1 cellular context compared by ENCODE assay signal in the genomic region with DNA sequence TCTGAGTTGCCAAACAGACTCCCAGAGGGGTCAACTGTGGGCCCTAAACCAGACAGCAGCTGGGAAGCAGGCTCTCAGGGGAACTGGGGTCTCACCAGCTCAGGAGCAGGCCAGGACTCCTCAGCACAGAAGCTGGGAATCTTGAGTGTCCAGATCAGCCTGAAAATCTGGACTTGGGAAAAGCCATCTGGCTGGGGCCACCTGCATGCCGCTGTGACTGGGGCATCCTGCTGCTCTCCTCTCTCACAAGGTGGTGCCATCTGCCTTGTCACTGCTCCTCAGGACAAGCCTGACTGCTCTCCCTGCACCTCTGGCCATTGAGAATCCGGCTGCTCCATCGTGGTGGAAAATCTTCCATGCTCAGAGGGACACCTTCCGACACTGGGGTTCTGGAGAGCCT.
TF ChIP-seq lines count a peak whose summit lies in the region.

No MANE protein-coding gene starts in this region.

TF ChIP-seq in GM23338, 12 proteins besides CTCF, POLR2A, EP300 and RAD21 (continued from another document):
- TF ChIP-seq, protein P1, sequence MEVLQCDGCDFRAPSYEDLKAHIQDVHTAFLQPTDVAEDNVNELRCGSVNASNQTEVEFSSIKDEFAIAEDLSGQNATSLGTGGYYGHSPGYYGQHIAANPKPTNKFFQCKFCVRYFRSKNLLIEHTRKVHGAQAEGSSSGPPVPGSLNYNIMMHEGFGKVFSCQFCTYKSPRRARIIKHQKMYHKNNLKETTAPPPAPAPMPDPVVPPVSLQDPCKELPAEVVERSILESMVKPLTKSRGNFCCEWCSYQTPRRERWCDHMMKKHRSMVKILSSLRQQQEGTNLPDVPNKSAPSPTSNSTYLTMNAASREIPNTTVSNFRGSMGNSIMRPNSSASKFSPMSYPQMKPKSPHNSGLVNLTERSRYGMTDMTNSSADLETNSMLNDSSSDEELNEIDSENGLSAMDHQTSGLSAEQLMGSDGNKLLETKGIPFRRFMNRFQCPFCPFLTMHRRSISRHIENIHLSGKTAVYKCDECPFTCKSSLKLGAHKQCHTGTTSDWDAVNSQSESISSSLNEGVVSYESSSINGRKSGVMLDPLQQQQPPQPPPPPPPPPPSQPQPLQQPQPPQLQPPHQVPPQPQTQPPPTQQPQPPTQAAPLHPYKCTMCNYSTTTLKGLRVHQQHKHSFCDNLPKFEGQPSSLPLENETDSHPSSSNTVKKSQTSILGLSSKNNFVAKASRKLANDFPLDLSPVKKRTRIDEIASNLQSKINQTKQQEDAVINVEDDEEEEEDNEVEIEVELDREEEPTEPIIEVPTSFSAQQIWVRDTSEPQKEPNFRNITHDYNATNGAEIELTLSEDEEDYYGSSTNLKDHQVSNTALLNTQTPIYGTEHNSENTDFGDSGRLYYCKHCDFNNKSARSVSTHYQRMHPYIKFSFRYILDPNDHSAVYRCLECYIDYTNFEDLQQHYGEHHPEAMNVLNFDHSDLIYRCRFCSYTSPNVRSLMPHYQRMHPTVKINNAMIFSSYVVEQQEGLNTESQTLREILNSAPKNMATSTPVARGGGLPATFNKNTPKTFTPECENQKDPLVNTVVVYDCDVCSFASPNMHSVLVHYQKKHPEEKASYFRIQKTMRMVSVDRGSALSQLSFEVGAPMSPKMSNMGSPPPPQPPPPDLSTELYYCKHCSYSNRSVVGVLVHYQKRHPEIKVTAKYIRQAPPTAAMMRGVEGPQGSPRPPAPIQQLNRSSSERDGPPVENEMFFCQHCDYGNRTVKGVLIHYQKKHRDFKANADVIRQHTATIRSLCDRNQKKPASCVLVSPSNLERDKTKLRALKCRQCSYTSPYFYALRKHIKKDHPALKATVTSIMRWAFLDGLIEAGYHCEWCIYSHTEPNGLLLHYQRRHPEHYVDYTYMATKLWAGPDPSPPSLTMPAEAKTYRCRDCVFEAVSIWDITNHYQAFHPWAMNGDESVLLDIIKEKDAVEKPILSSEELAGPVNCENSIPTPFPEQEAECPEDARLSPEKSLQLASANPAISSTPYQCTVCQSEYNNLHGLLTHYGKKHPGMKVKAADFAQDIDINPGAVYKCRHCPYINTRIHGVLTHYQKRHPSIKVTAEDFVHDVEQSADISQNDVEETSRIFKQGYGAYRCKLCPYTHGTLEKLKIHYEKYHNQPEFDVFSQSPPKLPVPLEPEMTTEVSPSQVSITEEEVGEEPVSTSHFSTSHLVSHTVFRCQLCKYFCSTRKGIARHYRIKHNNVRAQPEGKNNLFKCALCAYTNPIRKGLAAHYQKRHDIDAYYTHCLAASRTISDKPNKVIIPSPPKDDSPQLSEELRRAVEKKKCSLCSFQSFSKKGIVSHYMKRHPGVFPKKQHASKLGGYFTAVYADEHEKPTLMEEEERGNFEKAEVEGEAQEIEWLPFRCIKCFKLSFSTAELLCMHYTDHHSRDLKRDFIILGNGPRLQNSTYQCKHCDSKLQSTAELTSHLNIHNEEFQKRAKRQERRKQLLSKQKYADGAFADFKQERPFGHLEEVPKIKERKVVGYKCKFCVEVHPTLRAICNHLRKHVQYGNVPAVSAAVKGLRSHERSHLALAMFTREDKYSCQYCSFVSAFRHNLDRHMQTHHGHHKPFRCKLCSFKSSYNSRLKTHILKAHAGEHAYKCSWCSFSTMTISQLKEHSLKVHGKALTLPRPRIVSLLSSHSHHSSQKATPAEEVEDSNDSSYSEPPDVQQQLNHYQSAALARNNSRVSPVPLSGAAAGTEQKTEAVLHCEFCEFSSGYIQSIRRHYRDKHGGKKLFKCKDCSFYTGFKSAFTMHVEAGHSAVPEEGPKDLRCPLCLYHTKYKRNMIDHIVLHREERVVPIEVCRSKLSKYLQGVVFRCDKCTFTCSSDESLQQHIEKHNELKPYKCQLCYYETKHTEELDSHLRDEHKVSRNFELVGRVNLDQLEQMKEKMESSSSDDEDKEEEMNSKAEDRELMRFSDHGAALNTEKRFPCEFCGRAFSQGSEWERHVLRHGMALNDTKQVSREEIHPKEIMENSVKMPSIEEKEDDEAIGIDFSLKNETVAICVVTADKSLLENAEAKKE (CRISPR knock-in tag; IDR thresholded peaks at IDR 0.05), result no peak
- TF ChIP-seq EZH2phosphoT487 (IDR thresholded peaks at IDR 0.05; ENCODE audit: unreplicated experiment) (no peak), STAT1 (IDR thresholded peaks at IDR 0.05; ENCODE audit: unreplicated experiment) (no peak)
